Comparison of ENCODE assay signal across 8 cellular contexts in the genomic region with DNA sequence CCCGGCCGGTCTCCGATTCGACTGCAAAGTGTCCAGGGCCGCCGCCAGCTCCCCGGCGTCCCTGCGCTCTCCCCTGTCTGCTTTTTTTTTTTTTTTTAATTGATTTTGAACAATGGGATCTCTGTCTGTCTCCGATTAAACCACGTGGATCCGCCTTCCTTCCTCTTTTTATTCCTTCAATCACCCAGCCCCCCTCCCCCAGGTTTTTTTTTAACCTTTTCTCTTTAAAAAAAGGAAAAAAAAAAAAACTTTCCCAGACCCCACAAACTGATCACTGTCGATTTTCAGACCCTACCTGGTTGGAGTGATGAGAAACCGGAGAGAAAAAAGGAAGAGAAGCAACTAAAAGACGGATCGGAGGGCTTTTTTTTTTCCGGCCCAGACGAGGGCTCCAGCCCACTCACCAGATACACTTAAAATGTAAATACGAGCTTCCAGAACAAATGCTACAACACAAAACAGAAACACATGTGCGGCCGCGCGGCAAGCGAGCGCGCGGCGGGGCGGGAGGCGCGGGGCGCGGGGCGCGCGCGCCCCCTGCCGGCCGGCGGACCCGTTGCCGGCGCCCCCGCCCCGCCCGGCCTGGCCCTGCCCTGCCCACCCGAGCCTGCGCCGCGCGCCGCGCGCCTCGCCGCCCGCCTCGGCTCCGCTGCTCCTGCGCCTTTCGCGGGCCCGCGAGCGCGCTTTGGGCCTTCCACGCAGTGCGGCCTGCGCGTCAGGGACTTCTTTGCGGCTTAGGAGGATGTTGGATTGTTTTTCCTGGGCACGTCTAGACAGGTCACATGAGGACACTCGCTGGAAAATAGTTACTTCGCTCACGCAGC. TPM values are rescaled to one million over a fixed set of nuclear protein-coding genes. Genes with fewer than 3 reads are reported as not detected.
A peak's percentile ranks its signal among the peaks of the same experiment; 100 is the strongest.
DNase-seq lines count a peak whose midpoint lies in the region; ATAC-seq and TF ChIP-seq lines count a peak whose summit lies in the region.

A gene (minus strand): TSS at position 428 of the 824 bp plus-strand sequence. CDS start 1,163 bp downstream, outside the sequence.

- H3K4me1 ChIP-seq in liver (ENCODE audit: control insufficient read depth in 4 of 4, insufficient read depth in 4 of 4, low read length in 3 of 4) = peaks cover 5 to 16% (median 11%) of the 10 kb centered on the region in 4 donors

- no peak for TF ChIP-seq RAD21 in liver (IDR thresholded peaks at IDR 0.05)

- peaks cover 0 to 1% (median 0%) of the 10 kb centered on the region in 4 donors for H3K36me3 ChIP-seq in liver (ENCODE audit: control insufficient read depth in 4 of 4, insufficient read depth in 3 of 4, low read depth in 1 of 4, low read length in 3 of 4)

- H3K4me3 ChIP-seq in liver (ENCODE audit: low read depth in 1 of 3, low read length in 3 of 3) = peak within 1 kb of the TSS; percentile 82 to 85 (median 83)

- under 1% methylated on average over 75 of the region's 75 CpGs for WGBS in liver

- CTCF ChIA-PET in activated CD4-positive, alpha-beta T cell treated with anti-CD3 and anti-CD28 coated beads, Interleukin-2, amount 10 ng/mL, durations not matched to agents 7 days and 5 days (lab: Charles Lee) = interaction anchor here (0.5 to 1.9 kb wide), 7 partner anchors 10 to 749 kb away, joined by 3 to 5 read pairs (median 4); no protein-coding TSS in a partner anchor

- H3K27me3 ChIP-seq in liver (ENCODE audit: control insufficient read depth in 4 of 4, insufficient read depth in 4 of 4, low read length in 3 of 4) = no peaks in the 10 kb centered on the region

- H3K9me3 Mint-ChIP-seq in activated CD4-positive, alpha-beta T cell treated with anti-CD3 and anti-CD28 coated beads, Interleukin-2, amount 10 ng/mL, durations not matched to agents 7 days and 5 days = no peaks in the 10 kb centered on the region

- peak within 1 kb of the TSS; percentile 97 for H3K27ac Mint-ChIP-seq in activated CD4-positive, alpha-beta T cell treated with anti-CD3 and anti-CD28 coated beads, Interleukin-2, amount 10 ng/mL, durations not matched to agents 7 days and 5 days

- ATAC-seq in HG03135 (IDR thresholded peaks at IDR 0.05; ENCODE audit: unreplicated experiment) = peak; percentile 33

- TF ChIP-seq CTCF in liver (IDR thresholded peaks at IDR 0.05; ENCODE audit: low read depth, low read length, missing input control) = peak; percentile 51

- no peaks in the 10 kb centered on the region for H3K9me3 ChIP-seq in liver (ENCODE audit: control insufficient read depth in 4 of 4, low read length in 3 of 4)

- peak within 1 kb of the TSS; percentile 96 for H3K4me3 Mint-ChIP-seq in activated CD4-positive, alpha-beta T cell treated with anti-CD3 and anti-CD28 coated beads, Interleukin-2, amount 10 ng/mL, durations not matched to agents 7 days and 5 days

- peak within 1 kb of the TSS; percentile 87 to 92 for H3K27ac ChIP-seq in liver (ENCODE audit: low read depth in 1 of 2, low read length in 2 of 2)

- no peaks in the 10 kb centered on the region for H3K27me3 Mint-ChIP-seq in activated CD4-positive, alpha-beta T cell treated with anti-CD3 and anti-CD28 coated beads, Interleukin-2, amount 10 ng/mL, durations not matched to agents 7 days and 5 days

- peaks cover 54% of the 10 kb centered on the region for H3K4me1 Mint-ChIP-seq in activated CD4-positive, alpha-beta T cell treated with anti-CD3 and anti-CD28 coated beads, Interleukin-2, amount 10 ng/mL, durations not matched to agents 7 days and 5 days

- peak within 1 kb of the TSS; percentile 78 to 92 for H3K9ac ChIP-seq in liver (ENCODE audit: low read depth in 1 of 2, low read length in 2 of 2)

- peak; percentile 64 for DNase-seq in NCI-H1436 (lab: John Stamatoyannopoulos, UW)
- DNase-seq in NCI-H1436 treated with DMSO at 0.1 percent for 48 hours (lab: John Stamatoyannopoulos, UW) = no peak
- DNase-seq in NCI-H510A (lab: John Stamatoyannopoulos, UW) = peak; percentile 61
- peak; percentile 69 for DNase-seq in activated CD4-positive, alpha-beta T cell treated with anti-CD3 and anti-CD28 coated beads, Interleukin-2, amount 10 ng/mL, durations not matched to agents 7 days and 5 days
- peak; percentile 57 to 81 for DNase-seq in dermis microvascular lymphatic vessel endothelial cell (ENCODE audit: low read depth in 2 of 2)
- peak; percentile 75 for DNase-seq in stimulated activated CD4-positive, alpha-beta T cell treated with anti-CD3 and anti-CD28 coated beads, Interleukin-4, amount 100 ng/mL, for 1 hour

- peaks cover 14% of the 10 kb centered on the region for H3K36me3 Mint-ChIP-seq in activated CD4-positive, alpha-beta T cell treated with anti-CD3 and anti-CD28 coated beads, Interleukin-2, amount 10 ng/mL, durations not matched to agents 7 days and 5 days (ENCODE audit: low read depth)

- POLR2A ChIA-PET in activated CD4-positive, alpha-beta T cell treated with anti-CD3 and anti-CD28 coated beads, Interleukin-2, amount 10 ng/mL, durations not matched to agents 7 days and 5 days (lab: Charles Lee) = no interaction called here

TF ChIP-seq in liver, 16 proteins besides CTCF, POLR2A, EP300 and RAD21:
- TF ChIP-seq, protein P1, sequence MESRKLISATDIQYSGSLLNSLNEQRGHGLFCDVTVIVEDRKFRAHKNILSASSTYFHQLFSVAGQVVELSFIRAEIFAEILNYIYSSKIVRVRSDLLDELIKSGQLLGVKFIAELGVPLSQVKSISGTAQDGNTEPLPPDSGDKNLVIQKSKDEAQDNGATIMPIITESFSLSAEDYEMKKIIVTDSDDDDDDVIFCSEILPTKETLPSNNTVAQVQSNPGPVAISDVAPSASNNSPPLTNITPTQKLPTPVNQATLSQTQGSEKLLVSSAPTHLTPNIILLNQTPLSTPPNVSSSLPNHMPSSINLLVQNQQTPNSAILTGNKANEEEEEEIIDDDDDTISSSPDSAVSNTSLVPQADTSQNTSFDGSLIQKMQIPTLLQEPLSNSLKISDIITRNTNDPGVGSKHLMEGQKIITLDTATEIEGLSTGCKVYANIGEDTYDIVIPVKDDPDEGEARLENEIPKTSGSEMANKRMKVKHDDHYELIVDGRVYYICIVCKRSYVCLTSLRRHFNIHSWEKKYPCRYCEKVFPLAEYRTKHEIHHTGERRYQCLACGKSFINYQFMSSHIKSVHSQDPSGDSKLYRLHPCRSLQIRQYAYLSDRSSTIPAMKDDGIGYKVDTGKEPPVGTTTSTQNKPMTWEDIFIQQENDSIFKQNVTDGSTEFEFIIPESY (IDR thresholded peaks at IDR 0.05) = no peak
- no peak for TF ChIP-seq SP1 (IDR thresholded peaks at IDR 0.05)
- TF ChIP-seq NR2F2 (IDR thresholded peaks at IDR 0.05) = no peak
- peak; percentile 18 to 32 for TF ChIP-seq RXRA (IDR thresholded peaks at IDR 0.05)
- no peak for TF ChIP-seq EGR1 (IDR thresholded peaks at IDR 0.05; ENCODE audit: low read depth in 2 of 2)
- TF ChIP-seq, protein P2, sequence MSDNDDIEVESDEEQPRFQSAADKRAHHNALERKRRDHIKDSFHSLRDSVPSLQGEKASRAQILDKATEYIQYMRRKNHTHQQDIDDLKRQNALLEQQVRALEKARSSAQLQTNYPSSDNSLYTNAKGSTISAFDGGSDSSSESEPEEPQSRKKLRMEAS (IDR thresholded peaks at IDR 0.05) = peak; percentile 13
- TF ChIP-seq HNF4G (IDR thresholded peaks at IDR 0.05) = no peak

RNA-seq across cellular contexts. Expression of the gene that starts here (rescaled TPM):
- 100 to 1,000 TPM; 118 to 121 TPM for total RNA-seq in activated CD4-positive, alpha-beta T cell treated with anti-CD3 and anti-CD28 coated beads, Interleukin-2, amount 10 ng/mL, durations not matched to agents 7 days and 5 days
- total RNA-seq in dermis microvascular lymphatic vessel endothelial cell = 72.0 and 80.2 TPM in 2 replicates
- 10 to 100 TPM in 1 of 2 donors, 1 to 10 TPM in 1; 8.6 to 36.7 TPM for total RNA-seq in liver
- polyA plus RNA-seq in liver = 1 to 10 TPM; 2.1 to 7.6 TPM
